In genomic region chr17:66900126-66901010, GRCh38 we compare ENCODE assay signal across 12 cellular contexts.
DNase-seq lines count a peak whose midpoint lies in the region; ATAC-seq and TF ChIP-seq lines count a peak whose summit lies in the region.
"Had no signal": no experiment of that assay in that cellular context is flagged by ENCODE, and none has a peak within 500 bp of the region (broad histone marks: within the 10 kb centered on the region; RNA-seq: fewer than 3 reads in every experiment).

No MANE protein-coding gene starts in this region.

- no peak overlapping the region for H2AFZ ChIP-seq in fibroblast of lung (ENCODE audit: low read length)

- no peak overlapping the region for H3K4me2 ChIP-seq in fibroblast of lung (ENCODE audit: extremely low read depth, insufficient read depth, low read length)

- no peaks in the 10 kb centered on the region for H4K20me1 ChIP-seq in fibroblast of lung (ENCODE audit: control insufficient read depth, extremely low read depth, insufficient read depth, low read length)

- no peaks in the 10 kb centered on the region for H3K36me3 ChIP-seq in fibroblast of lung (ENCODE audit: control insufficient read depth, insufficient read depth, low read length)
- H3K36me3 ChIP-seq: SJCRH30, thoracic aorta had no signal

- peaks cover 8% of the 10 kb centered on the region for H3K4me1 ChIP-seq in fibroblast of lung (ENCODE audit: control insufficient read depth, extremely low read depth, insufficient read depth, low read length)

- peak; percentile 32 for TF ChIP-seq CTCF in activated CD8-positive, alpha-beta T cell treated with anti-CD3 and anti-CD28 coated beads for 36 hours (IDR thresholded peaks at IDR 0.05)
- peak; percentile 10 to 39 for TF ChIP-seq CTCF in fibroblast of lung (conservative IDR thresholded peaks at IDR 0.05 in 1 of 2, IDR thresholded peaks at IDR 0.05 in 1 of 2; ENCODE audit: low read depth in 1 of 2, low read length in 2 of 2)

- no peak for ATAC-seq in activated CD8-positive, alpha-beta T cell treated with anti-CD3 and anti-CD28 coated beads for 36 hours
- ATAC-seq in activated CD8-positive, alpha-beta T cell treated with anti-CD3 and anti-CD28 coated beads, Interleukin-2, amount 10 ng/mL, durations not matched to agents 7 days and 5 days, result no peak
- no peak for ATAC-seq in GM21529 (IDR thresholded peaks at IDR 0.05; ENCODE audit: unreplicated experiment)

- H3K27me3 Mint-ChIP-seq in activated CD8-positive, alpha-beta T cell treated with anti-CD3 and anti-CD28 coated beads for 36 hours, result no peaks in the 10 kb centered on the region
- peaks cover 5% of the 10 kb centered on the region for H3K27me3 Mint-ChIP-seq in activated CD8-positive, alpha-beta T cell treated with anti-CD3 and anti-CD28 coated beads, Interleukin-2, amount 10 ng/mL, durations not matched to agents 7 days and 5 days (ENCODE audit: low read depth)

- H3K27ac Mint-ChIP-seq in activated CD8-positive, alpha-beta T cell treated with anti-CD3 and anti-CD28 coated beads for 36 hours, result no peak overlapping the region
- no peak overlapping the region for H3K27ac Mint-ChIP-seq in activated CD8-positive, alpha-beta T cell treated with anti-CD3 and anti-CD28 coated beads, Interleukin-2, amount 10 ng/mL, durations not matched to agents 7 days and 5 days

- no peaks in the 10 kb centered on the region for H3K4me1 Mint-ChIP-seq in activated CD8-positive, alpha-beta T cell treated with anti-CD3 and anti-CD28 coated beads for 36 hours (ENCODE audit: low read depth)
- no peaks in the 10 kb centered on the region for H3K4me1 Mint-ChIP-seq in activated CD8-positive, alpha-beta T cell treated with anti-CD3 and anti-CD28 coated beads, Interleukin-2, amount 10 ng/mL, durations not matched to agents 7 days and 5 days (ENCODE audit: low read depth)

- H3K36me3 Mint-ChIP-seq in activated CD8-positive, alpha-beta T cell treated with anti-CD3 and anti-CD28 coated beads for 36 hours (ENCODE audit: low read depth), result no peaks in the 10 kb centered on the region
- H3K36me3 Mint-ChIP-seq in activated CD8-positive, alpha-beta T cell treated with anti-CD3 and anti-CD28 coated beads, Interleukin-2, amount 10 ng/mL, durations not matched to agents 7 days and 5 days (ENCODE audit: low read depth), result no peaks in the 10 kb centered on the region

- no peaks in the 10 kb centered on the region for H3K9me3 ChIP-seq in fibroblast of lung (ENCODE audit: control insufficient read depth, insufficient read depth, low read depth, low read length)
- H3K9me3 ChIP-seq: SJCRH30, thoracic aorta had no signal

- H3K79me2 ChIP-seq in fibroblast of lung (ENCODE audit: control insufficient read depth, insufficient read depth, low read length), result no peaks in the 10 kb centered on the region

- no peak overlapping the region for H3K4me3 Mint-ChIP-seq in activated CD8-positive, alpha-beta T cell treated with anti-CD3 and anti-CD28 coated beads for 36 hours
- H3K4me3 Mint-ChIP-seq in activated CD8-positive, alpha-beta T cell treated with anti-CD3 and anti-CD28 coated beads, Interleukin-2, amount 10 ng/mL, durations not matched to agents 7 days and 5 days, result no peak overlapping the region

- intact Hi-C loops in activated CD8-positive, alpha-beta T cell treated with anti-CD3 and anti-CD28 coated beads for 36 hours (cut with micrococcal nuclease), result no loop called here

- POLR2A ChIA-PET in activated CD8-positive, alpha-beta T cell treated with anti-CD3 and anti-CD28 coated beads for 36 hours (lab: Charles Lee), result interaction anchor here (1.2 kb wide), 1 partner anchor 9 kb away, joined by 3 read pairs; no protein-coding TSS in a partner anchor
- POLR2A ChIA-PET in activated CD8-positive, alpha-beta T cell treated with anti-CD3 and anti-CD28 coated beads, Interleukin-2, amount 10 ng/mL, durations not matched to agents 7 days and 5 days (lab: Charles Lee), result interaction anchor here (1.0 kb wide), 1 partner anchor 9 kb away, joined by 3 read pairs; no protein-coding TSS in a partner anchor

- CTCF ChIA-PET in activated CD8-positive, alpha-beta T cell treated with anti-CD3 and anti-CD28 coated beads for 36 hours (lab: Charles Lee), result no interaction called here
- CTCF ChIA-PET in activated CD8-positive, alpha-beta T cell treated with anti-CD3 and anti-CD28 coated beads, Interleukin-2, amount 10 ng/mL, durations not matched to agents 7 days and 5 days (lab: Charles Lee), result interaction anchor here (1.1 kb wide), 1 partner anchor 173 kb away, joined by 6 read pairs; no protein-coding TSS in a partner anchor

- no peak overlapping the region for H3K4me3 ChIP-seq in fibroblast of lung (replicated peaks in 1 of 4; ENCODE audit: control extremely low read depth in 1 of 4, insufficient read depth in 1 of 4, low read depth in 3 of 4, low read length in 4 of 4)
- H3K4me3 ChIP-seq: SJCRH30, skin epidermis, thoracic aorta had no signal

- H3K27ac ChIP-seq in fibroblast of lung (ENCODE audit: insufficient read depth, low read length), result no peak overlapping the region
- H3K27ac ChIP-seq: SJCRH30, thoracic aorta had no signal

- no peak for DNase-seq in activated CD8-positive, alpha-beta T cell treated with anti-CD3 and anti-CD28 coated beads for 36 hours
- no peak for DNase-seq in activated CD8-positive, alpha-beta T cell treated with anti-CD3 and anti-CD28 coated beads, Interleukin-2, amount 10 ng/mL, durations not matched to agents 7 days and 5 days
- DNase-seq in OCI-M1 (lab: John Stamatoyannopoulos, UW) (peak; percentile 10), fibroblast of lung (ENCODE audit: low read depth in 2 of 2) (peak; percentile 11 to 37), superior temporal gyrus (ENCODE audit: extremely low spot score) (peak; percentile 75), NCI-H1694 treated with DMSO at 0.1 percent for 48 hours (lab: John Stamatoyannopoulos, UW) (no peak)
- no peak for DNase-seq in activated CD8-positive, alpha-beta memory T cell treated with anti-CD3 and anti-CD28 coated beads for 24 hours
- DNase-seq: activated gamma-delta T cell had no signal

- no peak overlapping the region for H3K9ac ChIP-seq in fibroblast of lung (ENCODE audit: insufficient read depth, low read length)

- peaks cover 11% of the 10 kb centered on the region for H3K27me3 ChIP-seq in fibroblast of lung (ENCODE audit: control insufficient read depth, insufficient read depth, low read length)
- H3K27me3 ChIP-seq: SJCRH30 had no signal

- H3K9me3 Mint-ChIP-seq in activated CD8-positive, alpha-beta T cell treated with anti-CD3 and anti-CD28 coated beads for 36 hours, result no peaks in the 10 kb centered on the region
- no peaks in the 10 kb centered on the region for H3K9me3 Mint-ChIP-seq in activated CD8-positive, alpha-beta T cell treated with anti-CD3 and anti-CD28 coated beads, Interleukin-2, amount 10 ng/mL, durations not matched to agents 7 days and 5 days (ENCODE audit: insufficient read depth)

Comparison
In these comparisons a context has a peak if more than half of its experiments do, and no peak if none do; other contexts are left out.
1. DNase-seq: peak in OCI-M1 (single experiment), fibroblast of lung (2 of 2) and superior temporal gyrus (single experiment); none in activated CD8-positive, alpha-beta T cell treated with anti-CD3 and anti-CD28 coated beads for 36 hours (single experiment), activated CD8-positive, alpha-beta T cell treated with anti-CD3 and anti-CD28 coated beads, Interleukin-2, amount 10 ng/mL, durations not matched to agents 7 days and 5 days (single experiment), NCI-H1694 treated with DMSO at 0.1 percent for 48 hours (single experiment) and activated CD8-positive, alpha-beta memory T cell treated with anti-CD3 and anti-CD28 coated beads for 24 hours (single experiment).